Comparison of ENCODE assay signal across 17 cellular contexts in genomic region chr11:129855086-129855485, GRCh38. TPM values are rescaled to one million over a fixed set of nuclear protein-coding genes. Genes with fewer than 3 reads are reported as not detected.
DNase-seq lines count a peak whose midpoint lies in the region; ATAC-seq lines count a peak whose summit lies in the region.
"Had no signal": no experiment of that assay in that cellular context is flagged by ENCODE, and none has a peak within 500 bp of the region (broad histone marks: within the 10 kb centered on the region; RNA-seq: fewer than 3 reads in every experiment).

No MANE protein-coding gene starts in this region.

- peak; percentile 34 for ATAC-seq in activated naive CD8-positive, alpha-beta T cell treated with anti-CD3 and anti-CD28 coated beads, Interleukin-2, amount 50 U/mL, for 24 hours
- peak; percentile 40 for ATAC-seq in stimulated activated effector memory CD8-positive, alpha-beta T cell treated with anti-CD3 and anti-CD28 coated beads, Interleukin-12 subunit alpha, Interleukin-12 subunit beta, amount 100 ng/mL, for 72 hours

- peak overlapping the region; percentile 9 for H3K4me3 Mint-ChIP-seq in activated naive CD8-positive, alpha-beta T cell
- no peak overlapping the region for H3K4me3 Mint-ChIP-seq in activated naive CD8-positive, alpha-beta T cell treated with anti-CD3 and anti-CD28 coated beads for 36 hours
- no peak overlapping the region for H3K4me3 Mint-ChIP-seq in activated naive CD8-positive, alpha-beta T cell treated with anti-CD3 and anti-CD28 coated beads, Interleukin-2, amount 50 U/mL, for 24 hours
- H3K4me3 Mint-ChIP-seq in stimulated activated effector memory CD8-positive, alpha-beta T cell treated with anti-CD3 and anti-CD28 coated beads, Interleukin-12 subunit alpha, Interleukin-12 subunit beta, amount 100 ng/mL, for 72 hours, result no peak overlapping the region

- H3K27me3 Mint-ChIP-seq in activated naive CD8-positive, alpha-beta T cell, result no peaks in the 10 kb centered on the region
- H3K27me3 Mint-ChIP-seq in activated naive CD8-positive, alpha-beta T cell treated with anti-CD3 and anti-CD28 coated beads for 36 hours, result no peaks in the 10 kb centered on the region
- H3K27me3 Mint-ChIP-seq in activated naive CD8-positive, alpha-beta T cell treated with anti-CD3 and anti-CD28 coated beads, Interleukin-2, amount 50 U/mL, for 24 hours, result no peaks in the 10 kb centered on the region

- no peaks in the 10 kb centered on the region for H3K36me3 Mint-ChIP-seq in activated naive CD8-positive, alpha-beta T cell
- peaks cover 17% of the 10 kb centered on the region for H3K36me3 Mint-ChIP-seq in activated naive CD8-positive, alpha-beta T cell treated with anti-CD3 and anti-CD28 coated beads for 36 hours
- peaks cover 8% of the 10 kb centered on the region for H3K36me3 Mint-ChIP-seq in activated naive CD8-positive, alpha-beta T cell treated with anti-CD3 and anti-CD28 coated beads, Interleukin-2, amount 50 U/mL, for 24 hours (ENCODE audit: low read depth)
- H3K36me3 Mint-ChIP-seq in stimulated activated effector memory CD8-positive, alpha-beta T cell treated with anti-CD3 and anti-CD28 coated beads, Interleukin-12 subunit alpha, Interleukin-12 subunit beta, amount 100 ng/mL, for 72 hours, result peaks cover 5% of the 10 kb centered on the region

- H3K4me1 Mint-ChIP-seq in activated naive CD8-positive, alpha-beta T cell (ENCODE audit: low read depth), result peaks cover 52% of the 10 kb centered on the region
- H3K4me1 Mint-ChIP-seq in activated naive CD8-positive, alpha-beta T cell treated with anti-CD3 and anti-CD28 coated beads for 36 hours, result peaks cover 21% of the 10 kb centered on the region
- peaks cover 37% of the 10 kb centered on the region for H3K4me1 Mint-ChIP-seq in activated naive CD8-positive, alpha-beta T cell treated with anti-CD3 and anti-CD28 coated beads, Interleukin-2, amount 50 U/mL, for 24 hours
- H3K4me1 Mint-ChIP-seq in stimulated activated effector memory CD8-positive, alpha-beta T cell treated with anti-CD3 and anti-CD28 coated beads, Interleukin-12 subunit alpha, Interleukin-12 subunit beta, amount 100 ng/mL, for 72 hours, result peaks cover 20% of the 10 kb centered on the region

- no peak for DNase-seq in activated naive CD8-positive, alpha-beta T cell treated with anti-CD3 and anti-CD28 coated beads for 36 hours
- DNase-seq in M059J (ENCODE audit: low read depth), result peak; percentile 9
- no peak for DNase-seq in activated naive CD8-positive, alpha-beta T cell treated with anti-CD3 and anti-CD28 coated beads, Interleukin-2, amount 50 U/mL, for 24 hours
- DNase-seq in stimulated activated effector memory CD8-positive, alpha-beta T cell treated with anti-CD3 and anti-CD28 coated beads, Interleukin-12 subunit alpha, Interleukin-12 subunit beta, amount 100 ng/mL, for 72 hours (ENCODE audit: low spot score in 2 of 2), result no peak
- DNase-seq in DMS114 treated with DMSO at 0.1 percent for 48 hours (lab: John Stamatoyannopoulos, UW; ENCODE audit: unreplicated experiment), result no peak
- no peak for DNase-seq in globus pallidus (ENCODE audit: low spot score)
- DNase-seq: caudate nucleus; dorsolateral prefrontal cortex; islet precursor cell; nucleus accumbens; SHP77 treated with DMSO at 0.1 percent for 48 hours; spleen; stimulated activated CD4-positive, alpha-beta T cell treated with anti-CD3 and anti-CD28 coated beads, Interleukin-4, amount 100 ng/mL, for 24 hours; upper lobe of right lung; WERI-Rb-1 had no signal

- no peak overlapping the region for H3K27ac Mint-ChIP-seq in activated naive CD8-positive, alpha-beta T cell
- H3K27ac Mint-ChIP-seq in activated naive CD8-positive, alpha-beta T cell treated with anti-CD3 and anti-CD28 coated beads for 36 hours, result no peak overlapping the region
- H3K27ac Mint-ChIP-seq in activated naive CD8-positive, alpha-beta T cell treated with anti-CD3 and anti-CD28 coated beads, Interleukin-2, amount 50 U/mL, for 24 hours, result no peak overlapping the region
- peak overlapping the region; percentile 39 for H3K27ac Mint-ChIP-seq in stimulated activated effector memory CD8-positive, alpha-beta T cell treated with anti-CD3 and anti-CD28 coated beads, Interleukin-12 subunit alpha, Interleukin-12 subunit beta, amount 100 ng/mL, for 72 hours
- H3K27ac Mint-ChIP-seq: activated T-helper 1 cell treated with anti-CD3 and anti-CD28 coated beads, Interleukin-12 subunit alpha, Interleukin-12 subunit beta, Interleukin-2, Interleukin-4 antibody, amounts not matched to agents 30 ng/mL and 10 ng/mL and 1 ng/mL, durations not matched to agents 14 hours and 24 hours and 36 hours had no signal

- H3K9me3 Mint-ChIP-seq in activated naive CD8-positive, alpha-beta T cell (ENCODE audit: low read depth), result no peaks in the 10 kb centered on the region
- H3K9me3 Mint-ChIP-seq in activated naive CD8-positive, alpha-beta T cell treated with anti-CD3 and anti-CD28 coated beads for 36 hours, result no peaks in the 10 kb centered on the region
- H3K9me3 Mint-ChIP-seq in activated naive CD8-positive, alpha-beta T cell treated with anti-CD3 and anti-CD28 coated beads, Interleukin-2, amount 50 U/mL, for 24 hours, result no peaks in the 10 kb centered on the region
- no peaks in the 10 kb centered on the region for H3K9me3 Mint-ChIP-seq in stimulated activated effector memory CD8-positive, alpha-beta T cell treated with anti-CD3 and anti-CD28 coated beads, Interleukin-12 subunit alpha, Interleukin-12 subunit beta, amount 100 ng/mL, for 72 hours
- H3K9me3 Mint-ChIP-seq: activated T-helper 1 cell treated with anti-CD3 and anti-CD28 coated beads, Interleukin-12 subunit alpha, Interleukin-12 subunit beta, Interleukin-2, Interleukin-4 antibody, amounts not matched to agents 30 ng/mL and 10 ng/mL and 1 ng/mL, durations not matched to agents 14 hours and 24 hours and 36 hours had no signal

RNA-seq across cellular contexts. Expression of gene TMEM45B, which starts 39.4 kb away (rescaled TPM):
- under 1 TPM; 0.58 to 0.64 TPM for total RNA-seq in activated naive CD8-positive, alpha-beta T cell treated with anti-CD3 and anti-CD28 coated beads for 36 hours
- total RNA-seq in M059J (2014; rRNA removed; shearing (Covaris generic)), result not detected in 2 replicates

RNA-seq across cellular contexts. Expression of gene NFRKB, which starts 40.3 kb away (rescaled TPM):
- total RNA-seq in activated naive CD8-positive, alpha-beta T cell treated with anti-CD3 and anti-CD28 coated beads for 36 hours, result 10 to 100 TPM; 33.1 to 33.2 TPM
- 21.2 and 26.0 TPM in 2 replicates for total RNA-seq in M059J (2014; rRNA removed; shearing (Covaris generic))
